Comparison of ENCODE assay signal across 23 cellular contexts in the genomic region with DNA sequence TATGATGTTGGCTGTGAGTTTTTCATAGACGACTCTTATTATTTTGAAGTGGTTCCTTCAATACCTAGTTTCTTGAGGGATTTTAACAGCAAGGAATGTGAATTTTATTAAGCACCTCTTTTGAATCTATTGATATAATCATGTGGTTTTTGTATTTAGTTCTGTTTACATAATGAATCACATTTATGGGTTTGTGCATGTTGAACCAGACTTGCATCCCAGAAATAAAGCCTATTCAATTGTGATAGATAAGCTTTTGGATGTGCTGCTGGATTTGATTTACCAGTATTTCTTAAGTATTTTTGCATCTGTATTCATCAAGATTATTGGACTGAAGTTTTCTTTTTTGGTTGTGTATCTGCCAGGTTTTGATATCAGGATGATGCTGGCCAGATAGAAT.
"Had no signal": no experiment of that assay in that cellular context is flagged by ENCODE, and none has a peak within 500 bp of the region (broad histone marks: within the 10 kb centered on the region; RNA-seq: fewer than 3 reads in every experiment).

No MANE protein-coding gene starts in this region.

- H3K27ac Mint-ChIP-seq: mesothelial cell of epicardium; naive thymus-derived CD4-positive, alpha-beta T cell; natural killer cell had no signal

- FAIRE-seq: endothelial cell of umbilical vein, islet of Langerhans, keratinocyte had no signal

- DNase-seq: dermis blood vessel endothelial cell; dorsolateral prefrontal cortex; effector CD4-positive, alpha-beta T cell; effector memory CD4-positive, alpha-beta T cell; foreskin melanocyte; gastrocnemius medialis; glutamatergic neuron; head of caudate nucleus; heart right ventricle; hippocampal formation; left cardiac atrium; left lung; left ventricle myocardium superior; lower lobe of right lung; mesenchymal stem cell; naive thymus-derived CD4-positive, alpha-beta T cell; natural killer cell had no signal

- H3K4me1 ChIP-seq: esophagus muscularis mucosa, gastrocnemius medialis, left lung, lower lobe of right lung had no signal

- H3K4me3 ChIP-seq: coronary artery, dorsolateral prefrontal cortex, esophagus muscularis mucosa, gastrocnemius medialis, heart right ventricle, left lung, lower lobe of right lung had no signal

- H3K9me3 ChIP-seq: lower lobe of right lung had no signal

- H3K27ac ChIP-seq: coronary artery, dorsolateral prefrontal cortex, esophagus muscularis mucosa, gastrocnemius medialis, heart right ventricle, left lung, lower lobe of right lung had no signal

- ATAC-seq: gastrocnemius medialis; heart right ventricle; left cardiac atrium; left lung; left ventricle myocardium superior; lower lobe of right lung; naive thymus-derived CD4-positive, alpha-beta T cell; natural killer cell had no signal

- H3K36me3 ChIP-seq: esophagus muscularis mucosa, gastrocnemius medialis, heart right ventricle, left lung, lower lobe of right lung had no signal

- H3K4me3 Mint-ChIP-seq: mesothelial cell of epicardium; naive thymus-derived CD4-positive, alpha-beta T cell; natural killer cell had no signal

- H3K36me3 Mint-ChIP-seq: mesothelial cell of epicardium; naive thymus-derived CD4-positive, alpha-beta T cell; natural killer cell had no signal

- H3K4me1 Mint-ChIP-seq: mesothelial cell of epicardium, natural killer cell had no signal

- H3K27me3 ChIP-seq: dorsolateral prefrontal cortex, esophagus muscularis mucosa, gastrocnemius medialis, heart right ventricle, left lung had no signal
